In genomic region chr2:26770986-26771586, GRCh38 we compare ENCODE assay signal across 1 cellular context.
A peak's percentile ranks its signal among the peaks of the same experiment; 100 is the strongest.
TF ChIP-seq lines count a peak whose summit lies in the region.

No MANE protein-coding gene starts in this region.

TF ChIP-seq in HepG2, 621 proteins besides CTCF, POLR2A, EP300 and RAD21 (continued from another document):
- TF ChIP-seq PREB (CRISPR knock-in tag; IDR thresholded peaks at IDR 0.05) (no peak), XRCC5 (optimal IDR thresholded peaks at IDR 0.05; ENCODE audit: low read length) (peak; percentile 57), ZNF687 (CRISPR knock-in tag; IDR thresholded peaks at IDR 0.05) (peak; percentile 14; the same call in 1 of the 2 replicates), ZNF563 (CRISPR knock-in tag; IDR thresholded peaks at IDR 0.05) (no peak), NR2F1 (CRISPR knock-in tag; IDR thresholded peaks at IDR 0.05) (no peak), ZNF740 (CRISPR knock-in tag; IDR thresholded peaks at IDR 0.05) (no peak), ETS1 (CRISPR knock-in tag; IDR thresholded peaks at IDR 0.05) (no peak), STAG1 (CRISPR knock-in tag; IDR thresholded peaks at IDR 0.05) (peak; percentile 30), ZNF614 (CRISPR knock-in tag; IDR thresholded peaks at IDR 0.05; ENCODE audit: borderline replicate concordance) (no peak)
